ENCODE assay signal across 22 cellular contexts in genomic region chr4:79598801-79599200, GRCh38.
A peak's percentile ranks its signal among the peaks of the same experiment; 100 is the strongest.
DNase-seq lines count a peak whose midpoint lies in the region; ATAC-seq and TF ChIP-seq lines count a peak whose summit lies in the region.
"Had no signal": no experiment of that assay in that cellular context is flagged by ENCODE, and none has a peak within 500 bp of the region (broad histone marks: within the 10 kb centered on the region; RNA-seq: fewer than 3 reads in every experiment).

No MANE protein-coding gene starts in this region.

- H3K9me2 ChIP-seq in hepatocyte (replicated peaks; ENCODE audit: insufficient read depth) (no peaks in the 10 kb centered on the region), MM.1S (replicated peaks; ENCODE audit: insufficient read depth, low read length) (no peaks in the 10 kb centered on the region)

- H3K27ac ChIP-seq in hepatocyte, result no peak overlapping the region
- H3K27ac ChIP-seq in MM.1S (ENCODE audit: low read length), result no peak overlapping the region

- H3K27me3 Mint-ChIP-seq in IgD-negative memory B cell, result peaks cover 1% of the 10 kb centered on the region
- H3K27me3 Mint-ChIP-seq: stimulated activated naive B cell treated with anti-CD40 and anti-IgM and Interleukin-4, amounts not matched to agents 10 μg/mL and 1 μg/mL and 100 μg/mL, for 72 hours had no signal

- peaks cover 4% of the 10 kb centered on the region for H3K36me3 Mint-ChIP-seq in IgD-negative memory B cell
- H3K36me3 Mint-ChIP-seq: CD8-positive, alpha-beta T cell had no signal

- H3K79me2 ChIP-seq in hepatocyte (no peaks in the 10 kb centered on the region), MM.1S (ENCODE audit: low read length) (no peaks in the 10 kb centered on the region)

- H3K4me3 Mint-ChIP-seq in IgD-negative memory B cell, result peak overlapping the region; percentile 82 to 95 (median 94)
- H3K4me3 Mint-ChIP-seq: CD8-positive, alpha-beta T cell; stimulated activated naive B cell treated with anti-CD40 and anti-IgM and Interleukin-4, amounts not matched to agents 10 μg/mL and 1 μg/mL and 100 μg/mL, for 72 hours had no signal

- H2AFZ ChIP-seq in hepatocyte (peak overlapping the region; percentile 31), MM.1S (ENCODE audit: low read length) (no peak overlapping the region)

- no peak for ATAC-seq in HG02588 (IDR thresholded peaks at IDR 0.05; ENCODE audit: unreplicated experiment)
- ATAC-seq: CD8-positive, alpha-beta T cell had no signal

- no peaks in the 10 kb centered on the region for H4K20me1 ChIP-seq in hepatocyte (ENCODE audit: insufficient read depth, poor library complexity, severe bottlenecking)
- H4K20me1 ChIP-seq in MM.1S (ENCODE audit: insufficient read depth, low read length), result no peaks in the 10 kb centered on the region

- H3K27ac Mint-ChIP-seq in IgD-negative memory B cell, result peak overlapping the region; percentile 69 to 95 (median 87)
- H3K27ac Mint-ChIP-seq: CD8-positive, alpha-beta T cell had no signal

- no peaks in the 10 kb centered on the region for H3F3A ChIP-seq in MM.1S (ENCODE audit: insufficient read depth, low read length)

- WGBS in hepatocyte (ENCODE audit: low lambda C conversion rate, missing lambda C conversion rate), result 68% methylated on average over 4 of the region's 4 CpGs

- no peak overlapping the region for H3K4me3 ChIP-seq in hepatocyte
- H3K4me3 ChIP-seq in MM.1S (ENCODE audit: low read length), result no peak overlapping the region

- intact Hi-C loops in posterior vena cava (cut with DNase I), result no loop called here

- H3K9ac ChIP-seq in MM.1S (ENCODE audit: low read length), result no peak overlapping the region

- TF ChIP-seq CTCF in hepatocyte (IDR thresholded peaks at IDR 0.05; ENCODE audit: poor library complexity) (no peak), MM.1S (IDR thresholded peaks at IDR 0.05; ENCODE audit: low read length) (no peak)

- H3K4me1 Mint-ChIP-seq in IgD-negative memory B cell, result peaks cover 39 to 59% (median 41%) of the 10 kb centered on the region in 3 donors

- peak; percentile 7 for DNase-seq in cerebellum (ENCODE audit: low spot score)
- DNase-seq in hepatocyte (ENCODE audit: low spot score), result no peak
- peak; percentile 50 for DNase-seq in superior temporal gyrus (ENCODE audit: extremely low spot score)
- DNase-seq in posterior vena cava (ENCODE audit: low spot score), result no peak
- DNase-seq in DMS53 treated with DMSO at 0.1 percent for 48 hours (lab: John Stamatoyannopoulos, UW; ENCODE audit: unreplicated experiment), result no peak
- DNase-seq in MM.1S, result no peak
- DNase-seq: activated CD4-positive, alpha-beta T cell treated with anti-CD3 and anti-CD28 coated beads, Interleukin-2, amount 50 U/mL, for 48 hours; activated gamma-delta T cell treated with Interleukin-2 at 50 U/mL for 16 hours; activated T-cell treated with anti-CD3 and anti-CD28 coated beads for 4 hours; CD8-positive, alpha-beta T cell; DMS53; hypothalamus; Kasumi-1; mammary epithelial cell; NCI-H1092 treated with DMSO at 0.1 percent for 48 hours; NCI-H748 treated with DMSO at 0.1 percent for 48 hours; SIG-M5; stimulated activated CD4-positive, alpha-beta T cell treated with anti-CD3 and anti-CD28 coated beads, Interleukin-1b, Interleukin-23, amount 100 ng/mL, for 48 hours; stimulated activated naive B cell treated with anti-CD40 and anti-IgM and Interleukin-4, amounts not matched to agents 10 μg/mL and 1 μg/mL and 100 μg/mL, for 72 hours; trophoblast cell had no signal

- H3K27me3 ChIP-seq in hepatocyte, result no peaks in the 10 kb centered on the region
- H3K27me3 ChIP-seq in MM.1S (replicated peaks; ENCODE audit: insufficient read depth, low read length), result no peaks in the 10 kb centered on the region

- H3K36me3 ChIP-seq in hepatocyte (replicated peaks; ENCODE audit: insufficient read depth, low read depth), result no peaks in the 10 kb centered on the region
- H3K36me3 ChIP-seq in MM.1S (replicated peaks; ENCODE audit: insufficient read depth, low read length), result no peaks in the 10 kb centered on the region

- peaks cover 5 to 13% (median 6%) of the 10 kb centered on the region in 3 donors for H3K9me3 Mint-ChIP-seq in IgD-negative memory B cell
- H3K9me3 Mint-ChIP-seq: CD8-positive, alpha-beta T cell had no signal

- H3K4me1 ChIP-seq in hepatocyte (ENCODE audit: insufficient read depth) (no peaks in the 10 kb centered on the region), MM.1S (ENCODE audit: low read length) (no peaks in the 10 kb centered on the region)

- H3K9me3 ChIP-seq in hepatocyte (ENCODE audit: low read depth) (no peaks in the 10 kb centered on the region), MM.1S (replicated peaks; ENCODE audit: insufficient read depth, low read length) (no peaks in the 10 kb centered on the region)

- H3K4me2 ChIP-seq in hepatocyte (no peak overlapping the region), MM.1S (ENCODE audit: low read depth, low read length) (no peak overlapping the region)

Comparison
In these comparisons a context has a peak if more than half of its experiments do, and no peak if none do; other contexts are left out.
1. DNase-seq: peak in cerebellum (single experiment) and superior temporal gyrus (single experiment); none in hepatocyte (single experiment), posterior vena cava (single experiment), DMS53 treated with DMSO at 0.1 percent for 48 hours (single experiment) and MM.1S (single experiment).